16 cellular contexts compared by ENCODE assay signal in genomic region chr5:137367951-137368350, GRCh38.
"Had no signal": no experiment of that assay in that cellular context is flagged by ENCODE, and none has a peak within 500 bp of the region (broad histone marks: within the 10 kb centered on the region; RNA-seq: fewer than 3 reads in every experiment).

No MANE protein-coding gene starts in this region.

- H3K27me3 ChIP-seq: dorsolateral prefrontal cortex, heart right ventricle, neutrophil, right atrium auricular region, sigmoid colon had no signal

- DNase-seq: cortex of kidney; dorsolateral prefrontal cortex; effector CD8-positive, alpha-beta T cell; heart right ventricle; islet precursor cell; mammary epithelial cell; naive thymus-derived CD8-positive, alpha-beta T cell; posterior cingulate gyrus; sigmoid colon; small intestine; stimulated activated CD4-positive, alpha-beta T cell treated with anti-CD3 and anti-CD28 coated beads, Interleukin-2, amount 100 ng/mL, for 48 hours; stimulated activated naive CD4-positive, alpha-beta T cell treated with Interleukin-2 at 50 U/mL for 16 hours; trophoblast cell had no signal

- H3K9me3 ChIP-seq: heart right ventricle, neutrophil, right atrium auricular region, sigmoid colon had no signal

- ATAC-seq: heart right ventricle; left lobe of liver; naive thymus-derived CD8-positive, alpha-beta T cell had no signal

- H3K36me3 ChIP-seq: heart right ventricle, neutrophil, right atrium auricular region, sigmoid colon had no signal

- H3K4me3 ChIP-seq: dorsolateral prefrontal cortex, heart right ventricle, right atrium auricular region, sigmoid colon had no signal

- H3K4me1 ChIP-seq: heart right ventricle, right atrium auricular region had no signal

- H3K27ac ChIP-seq: heart right ventricle, neutrophil, right atrium auricular region, sigmoid colon had no signal
